ENCODE assay signal across 4 cellular contexts in genomic region chr1:16511926-16512325, GRCh38. TPM values are rescaled to one million over a fixed set of nuclear protein-coding genes. Genes with fewer than 3 reads are reported as not detected.
"Had no signal": no experiment of that assay in that cellular context is flagged by ENCODE, and none has a peak within 500 bp of the region (broad histone marks: within the 10 kb centered on the region; RNA-seq: fewer than 3 reads in every experiment).

No MANE protein-coding gene starts in this region.

RNA-seq across cellular contexts. Expression of gene RNU1-1, which starts 2.2 kb away (rescaled TPM):
- polyA plus RNA-seq: adipose tissue, adrenal gland, aorta, cardiac muscle cell had no signal
